Comparison of ENCODE assay signal across 12 cellular contexts in the genomic region with DNA sequence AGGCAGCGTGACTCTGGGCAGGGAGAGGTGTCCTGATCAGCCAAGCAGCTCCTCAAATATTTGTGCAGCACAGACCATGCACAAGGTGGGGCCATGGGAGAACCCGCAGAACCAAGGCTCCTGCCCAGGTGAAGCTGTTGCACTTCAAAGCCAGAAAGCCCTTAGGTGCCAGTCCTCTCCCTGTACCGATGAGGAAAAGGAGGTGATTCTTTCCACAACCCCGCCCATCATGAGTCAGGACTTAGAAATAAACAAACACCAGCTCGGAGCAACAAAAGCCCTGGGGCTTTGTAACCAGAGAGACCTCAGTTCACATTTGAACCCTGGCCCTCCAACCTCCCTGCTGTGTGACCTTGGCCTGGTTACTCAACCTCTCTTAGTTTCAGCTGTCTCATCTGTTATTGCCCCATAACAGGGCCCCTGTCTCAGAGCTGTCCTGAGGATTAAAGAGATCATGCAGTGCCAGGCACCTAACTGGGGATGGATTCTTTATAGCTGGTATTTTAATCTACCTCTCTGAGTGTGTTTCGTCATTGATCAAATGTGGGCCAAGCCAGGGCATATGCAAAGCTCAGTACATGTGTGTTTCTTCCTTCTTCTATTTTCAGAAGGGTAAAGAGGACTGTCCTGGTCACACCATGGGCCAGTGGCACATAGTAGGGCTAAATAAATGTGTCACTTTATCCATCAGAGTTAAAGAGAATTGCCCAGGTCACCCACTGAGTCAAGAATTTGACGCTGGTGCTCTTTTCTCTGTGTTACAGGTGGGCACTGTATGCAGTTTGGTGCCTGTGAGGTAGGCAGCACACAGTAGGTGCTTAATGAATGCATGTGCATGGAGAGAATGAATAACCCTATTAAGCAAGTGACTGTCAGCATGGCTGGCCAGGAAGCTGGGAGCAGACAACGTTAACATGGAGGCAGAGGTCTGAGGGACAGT. TPM values are rescaled to one million over a fixed set of nuclear protein-coding genes. Genes with fewer than 3 reads are reported as not detected.
DNase-seq lines count a peak whose midpoint lies in the region; ATAC-seq and TF ChIP-seq lines count a peak whose summit lies in the region.
"Had no signal": no experiment of that assay in that cellular context is flagged by ENCODE, and none has a peak within 500 bp of the region (broad histone marks: within the 10 kb centered on the region; RNA-seq: fewer than 3 reads in every experiment).

No MANE protein-coding gene starts in this region.

- no peak for TF ChIP-seq EP300 in transverse colon (IDR thresholded peaks at IDR 0.05; ENCODE audit: low read depth)

- TF ChIP-seq CTCF in PC-3 (conservative IDR thresholded peaks at IDR 0.05; ENCODE audit: low read depth, low read length) (no peak), transverse colon (IDR thresholded peaks at IDR 0.05) (no peak), psoas muscle (IDR thresholded peaks at IDR 0.05) (no peak)

- no peaks in the 10 kb centered on the region for H3K9me2 ChIP-seq in PC-3 (replicated peaks; ENCODE audit: low read length)

- ATAC-seq in PC-3 (peak; percentile 89), GM19395 (IDR thresholded peaks at IDR 0.05; ENCODE audit: unreplicated experiment) (no peak), psoas muscle (no peak)

- DNase-seq in NCI-H345 (lab: John Stamatoyannopoulos, UW) (peak; percentile 34), NCI-H345 treated with DMSO at 0.1 percent for 48 hours (lab: John Stamatoyannopoulos, UW; ENCODE audit: unreplicated experiment) (no peak), PC-3 (peak; percentile 92), fibroblast of the conjunctiva (ENCODE audit: low read depth) (peak; percentile 10), transverse colon (peak; percentile 60), NAMALWA (ENCODE audit: low spot score) (no peak), psoas muscle (no peak)
- DNase-seq: spleen had no signal

- H3K4me2 ChIP-seq in PC-3 (ENCODE audit: low read length) = peak overlapping the region; percentile 47; the same call in 1 of the 2 replicates

- H3K4me3 ChIP-seq in PC-3 (ENCODE audit: low read length) = no peak overlapping the region
- H3K4me3 ChIP-seq in transverse colon = no peak overlapping the region
- H3K4me3 ChIP-seq in psoas muscle = no peak overlapping the region
- H3K4me3 ChIP-seq: SJCRH30, spleen, vagina had no signal

- H3F3A ChIP-seq in PC-3 (ENCODE audit: low read length, unreplicated experiment) = no peaks in the 10 kb centered on the region

- H3K27me3 ChIP-seq in PC-3 (ENCODE audit: low read length) = no peaks in the 10 kb centered on the region
- no peaks in the 10 kb centered on the region for H3K27me3 ChIP-seq in transverse colon
- H3K27me3 ChIP-seq in psoas muscle (ENCODE audit: insufficient read depth in 3 of 3, low read length in 2 of 3) = peaks cover 0 to 12% (median 5%) of the 10 kb centered on the region in 3 donors
- H3K27me3 ChIP-seq: SJCRH30, vagina had no signal

- CTCF ChIA-PET in PC-3 (lab: Charles Lee) = interaction anchor here (0.5 kb wide), 1 partner anchor 57 kb away, joined by 5 read pairs; no protein-coding TSS in a partner anchor

- no peak overlapping the region for H2AFZ ChIP-seq in PC-3 (ENCODE audit: low read length)

- no TSS peak for BruUV-seq in PC-3 (replicated peaks; lab: Mats Ljungman, UMichigan)

- H3K36me3 ChIP-seq in PC-3 (ENCODE audit: low read depth, low read length) (no peaks in the 10 kb centered on the region), transverse colon (no peaks in the 10 kb centered on the region), psoas muscle (ENCODE audit: insufficient read depth in 1 of 2, low read depth in 1 of 2) (no peaks in the 10 kb centered on the region)
- H3K36me3 ChIP-seq: SJCRH30, spleen, vagina had no signal

- WGBS in transverse colon (ENCODE audit: low coverage in 1 of 2), 2 donors = 44 to 47% methylated on average over 3 to 8 of the region's 8 CpGs
- WGBS in psoas muscle, 3 donors = 60 to 65% (median 64%) methylated on average over 8 of the region's 8 CpGs

- intact Hi-C loops in PC-3 (cut with micrococcal nuclease) (loop anchor here (2.0 kb wide), 1 partner anchor 36 kb away; a partner anchor contains a TSS), transverse colon (cut with DNase I; ENCODE audit: low total_unique reads) (no loop called here), psoas muscle (cut with DNase I) (no loop called here)

- in situ Hi-C loops in transverse colon (cut with MboI; ENCODE audit: low pct_ligation_motif_present in 1 of 4, low pct_unique_long_range_greater_than_20kb in 1 of 4, low sequenced_read_pairs in 3 of 4) = no loop called here

- no peak for TF ChIP-seq POLR2A in transverse colon (IDR thresholded peaks at IDR 0.05)

- H3K4me1 ChIP-seq in PC-3 (ENCODE audit: insufficient read depth, low read length) (peaks cover 10% of the 10 kb centered on the region), transverse colon (peaks cover 0 to 9% (median 3%) of the 10 kb centered on the region in 4 donors), psoas muscle (no peaks in the 10 kb centered on the region)
- H3K4me1 ChIP-seq: SJCRH30, spleen, vagina had no signal

- H3K79me2 ChIP-seq in PC-3 (ENCODE audit: low read length) = no peaks in the 10 kb centered on the region

- H3K9me3 ChIP-seq in PC-3 (ENCODE audit: low read length) (no peaks in the 10 kb centered on the region), transverse colon (no peaks in the 10 kb centered on the region), psoas muscle (no peaks in the 10 kb centered on the region)
- H3K9me3 ChIP-seq: SJCRH30, spleen, vagina had no signal

- POLR2A ChIA-PET in PC-3 (lab: Charles Lee; ENCODE audit: unreplicated experiment) = interaction anchor here (0.6 kb wide), 1 partner anchor 835 kb away, joined by 3 read pairs; no protein-coding TSS in a partner anchor

- H4K20me1 ChIP-seq in PC-3 (ENCODE audit: low read length) = no peaks in the 10 kb centered on the region

- no peak overlapping the region for H3K9ac ChIP-seq in PC-3 (ENCODE audit: low read length)

- H3K27ac ChIP-seq in PC-3 (ENCODE audit: low read length) (peak overlapping the region; percentile 62), transverse colon (no peak overlapping the region), psoas muscle (no peak overlapping the region)
- H3K27ac ChIP-seq: SJCRH30, spleen, vagina had no signal

RNA-seq across cellular contexts. Expression of a gene that starts 1.4 kb away (rescaled TPM):
- total RNA-seq in PC-3 (2014; rRNA removed) = not detected in 2 replicates
- not detected for total RNA-seq in transverse colon
- total RNA-seq in psoas muscle = not detected
- not detected for polyA plus RNA-seq in psoas muscle
- total RNA-seq: SJCRH30, spleen, vagina had no signal
- polyA plus RNA-seq: AG04450, spleen had no signal

RNA-seq across cellular contexts. Expression of a gene that starts 36.4 kb away (rescaled TPM):
- total RNA-seq in PC-3 (2014; rRNA removed) = 71.5 and 133 TPM in 2 replicates
- 100 to 1,000 TPM in 3 of 4 donors, 10 to 100 TPM in 1; 71.6 to 858 (median 226) TPM for total RNA-seq in transverse colon
- 100 to 1,000 TPM; 166 to 216 (median 182) TPM for total RNA-seq in psoas muscle
- 100 to 1,000 TPM; 123 to 240 (median 140) TPM for polyA plus RNA-seq in psoas muscle

RNA-seq across cellular contexts. Expression of a gene that starts 36.8 kb away (rescaled TPM):
- total RNA-seq in PC-3 (2014; rRNA removed) (4.2 and 7.7 TPM in 2 replicates), transverse colon (1 to 10 TPM; 1.4 to 7.1 (median 5.7) TPM), psoas muscle (10 to 100 TPM in 1 of 4 donors, 1 to 10 TPM in 3; 5.5 to 10.4 (median 6.6) TPM)
- 1 to 10 TPM; 2.3 to 9.5 (median 2.4) TPM for polyA plus RNA-seq in psoas muscle

Comparison
In these comparisons a context has a peak if more than half of its experiments do, and no peak if none do; other contexts are left out.
1. DNase-seq: peak in NCI-H345 (single experiment), PC-3 (single experiment), fibroblast of the conjunctiva (single experiment) and transverse colon (single experiment); none in NCI-H345 treated with DMSO at 0.1 percent for 48 hours (single experiment), NAMALWA (single experiment) and psoas muscle (0 of 2).